In genomic region chr1:2160691-2161320, GRCh38 we compare ENCODE assay signal across 12 cellular contexts.
"Had no signal": no experiment of that assay in that cellular context is flagged by ENCODE, and none has a peak within 500 bp of the region (broad histone marks: within the 10 kb centered on the region; RNA-seq: fewer than 3 reads in every experiment).

No MANE protein-coding gene starts in this region.

- ATAC-seq: activated naive CD8-positive, alpha-beta T cell treated with anti-CD3 and anti-CD28 coated beads, Interleukin-2, amount 50 U/mL, for 24 hours; activated T-cell treated with anti-CD3 and anti-CD28 coated beads, Interleukin-2, amount 50 U/mL, for 72 hours; T-cell had no signal

- H3K4me3 ChIP-seq: coronary artery, lung, suprapubic skin had no signal

- H3K4me1 ChIP-seq: suprapubic skin had no signal

- H3K4me3 Mint-ChIP-seq: activated CD4-positive, alpha-beta memory T cell treated with anti-CD3 and anti-CD28 coated beads, Interleukin-2, amount 10 ng/mL, durations not matched to agents 7 days and 5 days; activated naive CD8-positive, alpha-beta T cell treated with anti-CD3 and anti-CD28 coated beads, Interleukin-2, amount 50 U/mL, for 24 hours; activated T-cell treated with anti-CD3 and anti-CD28 coated beads, Interleukin-2, amount 50 U/mL, for 72 hours; T-cell had no signal

- H3K9me3 ChIP-seq: suprapubic skin had no signal

- H3K27me3 ChIP-seq: suprapubic skin had no signal

- H3K4me1 Mint-ChIP-seq: activated CD4-positive, alpha-beta memory T cell treated with anti-CD3 and anti-CD28 coated beads, Interleukin-2, amount 10 ng/mL, durations not matched to agents 7 days and 5 days had no signal

- H3K9me3 Mint-ChIP-seq: activated naive CD8-positive, alpha-beta T cell treated with anti-CD3 and anti-CD28 coated beads, Interleukin-2, amount 50 U/mL, for 24 hours; activated T-cell treated with anti-CD3 and anti-CD28 coated beads, Interleukin-2, amount 50 U/mL, for 72 hours; T-cell had no signal

- H3K27me3 Mint-ChIP-seq: activated CD4-positive, alpha-beta memory T cell treated with anti-CD3 and anti-CD28 coated beads, Interleukin-2, amount 10 ng/mL, durations not matched to agents 7 days and 5 days; activated naive CD8-positive, alpha-beta T cell treated with anti-CD3 and anti-CD28 coated beads, Interleukin-2, amount 50 U/mL, for 24 hours; T-cell had no signal

- H3K27ac Mint-ChIP-seq: activated CD4-positive, alpha-beta memory T cell treated with anti-CD3 and anti-CD28 coated beads, Interleukin-2, amount 10 ng/mL, durations not matched to agents 7 days and 5 days; activated naive CD8-positive, alpha-beta T cell treated with anti-CD3 and anti-CD28 coated beads, Interleukin-2, amount 50 U/mL, for 24 hours; activated T-cell treated with anti-CD3 and anti-CD28 coated beads, Interleukin-2, amount 50 U/mL, for 72 hours; T-cell had no signal

- DNase-seq: activated CD4-positive, alpha-beta memory T cell treated with anti-CD3 and anti-CD28 coated beads, Interleukin-2, amount 10 ng/mL, durations not matched to agents 7 days and 5 days; activated CD4-positive, alpha-beta T cell treated with anti-CD3 and anti-CD28 coated beads for 1 hour; activated naive CD8-positive, alpha-beta T cell treated with anti-CD3 and anti-CD28 coated beads, Interleukin-2, amount 50 U/mL, for 24 hours; activated T-cell treated with anti-CD3 and anti-CD28 coated beads, Interleukin-2, amount 50 U/mL, for 72 hours; effector CD4-positive, alpha-beta T cell; midbrain; small intestine; T-cell; T1000 had no signal

- H3K27ac ChIP-seq: coronary artery, suprapubic skin had no signal
